Comparison of ENCODE assay signal across 8 cellular contexts in genomic region chr17:17836250-17836817, GRCh38.
DNase-seq lines count a peak whose midpoint lies in the region; ATAC-seq and TF ChIP-seq lines count a peak whose summit lies in the region.

No MANE protein-coding gene starts in this region.

- H3K4me3 ChIP-seq in AG09309 (ENCODE audit: control insufficient read depth, low read depth, low read length) = peak overlapping the region; percentile 68

- ATAC-seq in GM19023 (IDR thresholded peaks at IDR 0.05; ENCODE audit: unreplicated experiment) (peak; percentile 67), HG03175 (IDR thresholded peaks at IDR 0.05; ENCODE audit: unreplicated experiment) (peak; percentile 66)

- DNase-seq in AG09309 (ENCODE audit: low read depth) = peak; percentile 67
- peak; percentile 81 for DNase-seq in NCI-H2227 treated with DMSO at 0.1 percent for 48 hours (lab: John Stamatoyannopoulos, UW)
- peak; percentile 90 to 96 (median 90) for DNase-seq in activated CD4-positive, CD25-positive, alpha-beta regulatory T cell (lab: John Stamatoyannopoulos, UW)
- DNase-seq in caudate nucleus (lab: John Stamatoyannopoulos, UW) = peak in 60 of 61 donors; percentile 52 to 99 (median 96)
- DNase-seq in inferior parietal cortex (ENCODE audit: extremely low spot score) = peak; percentile 98
- peak; percentile 84 for DNase-seq in smooth muscle cell of the brain vasculature (ENCODE audit: low read depth, low spot score)

- peak overlapping the region; percentile 98 for H3K27ac ChIP-seq in caudate nucleus (ENCODE audit: low read depth, low read length)

- TF ChIP-seq CTCF in AG09309 (IDR thresholded peaks at IDR 0.05; ENCODE audit: control insufficient read depth, insufficient read depth, low read depth, low read length, missing control alignments) = no peak

Comparison
In these comparisons a context has a peak if more than half of its experiments do, and no peak if none do; other contexts are left out.
1. Peak in every context shown above with its lines: DNase-seq, ATAC-seq, H3K4me3 ChIP-seq and H3K27ac ChIP-seq.